Comparison of ENCODE assay signal across 7 cellular contexts in the genomic region with DNA sequence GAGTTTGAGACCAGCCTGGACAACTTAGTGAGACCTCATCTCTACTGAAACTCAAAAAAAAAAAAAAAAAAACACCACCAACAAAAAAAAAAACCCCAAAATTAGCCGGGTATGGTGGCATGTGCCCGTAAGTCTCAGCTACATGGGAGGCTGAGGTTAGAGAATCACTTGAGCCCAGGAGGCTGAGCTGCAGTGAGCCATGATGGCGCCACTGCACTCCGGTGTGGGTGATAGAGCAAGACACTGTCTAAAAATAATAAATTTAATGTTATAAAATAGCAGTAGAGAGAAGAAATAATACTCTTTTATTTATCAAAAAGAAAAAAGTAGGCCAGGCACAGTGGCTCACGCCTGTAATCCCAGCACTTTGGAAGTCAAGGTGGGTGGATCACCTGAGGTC.
"Had no signal": no experiment of that assay in that cellular context is flagged by ENCODE, and none has a peak within 500 bp of the region (broad histone marks: within the 10 kb centered on the region; RNA-seq: fewer than 3 reads in every experiment).

No MANE protein-coding gene starts in this region.

- H3K4me1 Mint-ChIP-seq: IgD-negative memory B cell had no signal

- H3K27ac ChIP-seq: HL-60 had no signal

- H3K27me3 Mint-ChIP-seq: IgD-negative memory B cell had no signal

- FAIRE-seq: HepG2, HTR-8/SVneo had no signal

- H3K4me3 Mint-ChIP-seq: IgD-negative memory B cell had no signal

- ATAC-seq: HepG2 had no signal

- H3K27ac Mint-ChIP-seq: IgD-negative memory B cell had no signal

- DNase-seq: IMR-90, KBM-7, KG1 had no signal
